1 cellular context compared by ENCODE assay signal in genomic region chr1:99599678-99600175, GRCh38.
TF ChIP-seq lines count a peak whose summit lies in the region.

No MANE protein-coding gene starts in this region.

TF ChIP-seq in K562, 482 proteins besides CTCF, POLR2A, EP300 and RAD21 (continued from another document and continues in another):
- no peak for TF ChIP-seq CTCFL (IDR thresholded peaks at IDR 0.05; ENCODE audit: borderline replicate concordance, insufficient read depth, low read depth, low read length, poor library complexity, severe bottlenecking)
- TF ChIP-seq BRCA1 (IDR thresholded peaks at IDR 0.05), result no peak
- TF ChIP-seq BRCA1 (CRISPR knock-in tag; IDR thresholded peaks at IDR 0.05), result no peak
- TF ChIP-seq MCM5 (IDR thresholded peaks at IDR 0.05; ENCODE audit: low read depth), result no peak
- no peak for TF ChIP-seq LCOR (CRISPR knock-in tag; IDR thresholded peaks at IDR 0.05)
- TF ChIP-seq ZNF217 (CRISPR knock-in tag; IDR thresholded peaks at IDR 0.05), result no peak
- TF ChIP-seq ZNF77 (CRISPR knock-in tag; IDR thresholded peaks at IDR 0.05), result no peak
- TF ChIP-seq ZNF512 (tag; IDR thresholded peaks at IDR 0.05), result no peak
- TF ChIP-seq MTF1 (CRISPR knock-in tag; IDR thresholded peaks at IDR 0.05; ENCODE audit: borderline replicate concordance), result no peak
- TF ChIP-seq RBM34 (IDR thresholded peaks at IDR 0.05; ENCODE audit: borderline replicate concordance, insufficient read depth, low read length), result no peak
- no peak for TF ChIP-seq ZNF695 (CRISPR knock-in tag; IDR thresholded peaks at IDR 0.05)
- no peak for TF ChIP-seq ZNF431 (CRISPR knock-in tag; IDR thresholded peaks at IDR 0.05)
- TF ChIP-seq, protein P1, sequence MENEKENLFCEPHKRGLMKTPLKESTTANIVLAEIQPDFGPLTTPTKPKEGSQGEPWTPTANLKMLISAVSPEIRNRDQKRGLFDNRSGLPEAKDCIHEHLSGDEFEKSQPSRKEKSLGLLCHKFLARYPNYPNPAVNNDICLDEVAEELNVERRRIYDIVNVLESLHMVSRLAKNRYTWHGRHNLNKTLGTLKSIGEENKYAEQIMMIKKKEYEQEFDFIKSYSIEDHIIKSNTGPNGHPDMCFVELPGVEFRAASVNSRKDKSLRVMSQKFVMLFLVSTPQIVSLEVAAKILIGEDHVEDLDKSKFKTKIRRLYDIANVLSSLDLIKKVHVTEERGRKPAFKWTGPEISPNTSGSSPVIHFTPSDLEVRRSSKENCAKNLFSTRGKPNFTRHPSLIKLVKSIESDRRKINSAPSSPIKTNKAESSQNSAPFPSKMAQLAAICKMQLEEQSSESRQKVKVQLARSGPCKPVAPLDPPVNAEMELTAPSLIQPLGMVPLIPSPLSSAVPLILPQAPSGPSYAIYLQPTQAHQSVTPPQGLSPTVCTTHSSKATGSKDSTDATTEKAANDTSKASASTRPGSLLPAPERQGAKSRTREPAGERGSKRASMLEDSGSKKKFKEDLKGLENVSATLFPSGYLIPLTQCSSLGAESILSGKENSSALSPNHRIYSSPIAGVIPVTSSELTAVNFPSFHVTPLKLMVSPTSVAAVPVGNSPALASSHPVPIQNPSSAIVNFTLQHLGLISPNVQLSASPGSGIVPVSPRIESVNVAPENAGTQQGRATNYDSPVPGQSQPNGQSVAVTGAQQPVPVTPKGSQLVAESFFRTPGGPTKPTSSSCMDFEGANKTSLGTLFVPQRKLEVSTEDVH (IDR thresholded peaks at IDR 0.05; ENCODE audit: low read depth, partially characterized antibody), result no peak
- TF ChIP-seq, protein P2, sequence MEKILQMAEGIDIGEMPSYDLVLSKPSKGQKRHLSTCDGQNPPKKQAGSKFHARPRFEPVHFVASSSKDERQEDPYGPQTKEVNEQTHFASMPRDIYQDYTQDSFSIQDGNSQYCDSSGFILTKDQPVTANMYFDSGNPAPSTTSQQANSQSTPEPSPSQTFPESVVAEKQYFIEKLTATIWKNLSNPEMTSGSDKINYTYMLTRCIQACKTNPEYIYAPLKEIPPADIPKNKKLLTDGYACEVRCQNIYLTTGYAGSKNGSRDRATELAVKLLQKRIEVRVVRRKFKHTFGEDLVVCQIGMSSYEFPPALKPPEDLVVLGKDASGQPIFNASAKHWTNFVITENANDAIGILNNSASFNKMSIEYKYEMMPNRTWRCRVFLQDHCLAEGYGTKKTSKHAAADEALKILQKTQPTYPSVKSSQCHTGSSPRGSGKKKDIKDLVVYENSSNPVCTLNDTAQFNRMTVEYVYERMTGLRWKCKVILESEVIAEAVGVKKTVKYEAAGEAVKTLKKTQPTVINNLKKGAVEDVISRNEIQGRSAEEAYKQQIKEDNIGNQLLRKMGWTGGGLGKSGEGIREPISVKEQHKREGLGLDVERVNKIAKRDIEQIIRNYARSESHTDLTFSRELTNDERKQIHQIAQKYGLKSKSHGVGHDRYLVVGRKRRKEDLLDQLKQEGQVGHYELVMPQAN (IDR thresholded peaks at IDR 0.05; ENCODE audit: borderline replicate concordance), result no peak
- TF ChIP-seq, protein P3, sequence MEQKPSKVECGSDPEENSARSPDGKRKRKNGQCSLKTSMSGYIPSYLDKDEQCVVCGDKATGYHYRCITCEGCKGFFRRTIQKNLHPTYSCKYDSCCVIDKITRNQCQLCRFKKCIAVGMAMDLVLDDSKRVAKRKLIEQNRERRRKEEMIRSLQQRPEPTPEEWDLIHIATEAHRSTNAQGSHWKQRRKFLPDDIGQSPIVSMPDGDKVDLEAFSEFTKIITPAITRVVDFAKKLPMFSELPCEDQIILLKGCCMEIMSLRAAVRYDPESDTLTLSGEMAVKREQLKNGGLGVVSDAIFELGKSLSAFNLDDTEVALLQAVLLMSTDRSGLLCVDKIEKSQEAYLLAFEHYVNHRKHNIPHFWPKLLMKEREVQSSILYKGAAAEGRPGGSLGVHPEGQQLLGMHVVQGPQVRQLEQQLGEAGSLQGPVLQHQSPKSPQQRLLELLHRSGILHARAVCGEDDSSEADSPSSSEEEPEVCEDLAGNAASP (IDR thresholded peaks at IDR 0.05), result peak; percentile 83
- peak; percentile 59; the same call in 1 of the 2 replicates for TF ChIP-seq KLF6 (CRISPR knock-in tag; IDR thresholded peaks at IDR 0.05; ENCODE audit: borderline replicate concordance)
- TF ChIP-seq, protein P4, sequence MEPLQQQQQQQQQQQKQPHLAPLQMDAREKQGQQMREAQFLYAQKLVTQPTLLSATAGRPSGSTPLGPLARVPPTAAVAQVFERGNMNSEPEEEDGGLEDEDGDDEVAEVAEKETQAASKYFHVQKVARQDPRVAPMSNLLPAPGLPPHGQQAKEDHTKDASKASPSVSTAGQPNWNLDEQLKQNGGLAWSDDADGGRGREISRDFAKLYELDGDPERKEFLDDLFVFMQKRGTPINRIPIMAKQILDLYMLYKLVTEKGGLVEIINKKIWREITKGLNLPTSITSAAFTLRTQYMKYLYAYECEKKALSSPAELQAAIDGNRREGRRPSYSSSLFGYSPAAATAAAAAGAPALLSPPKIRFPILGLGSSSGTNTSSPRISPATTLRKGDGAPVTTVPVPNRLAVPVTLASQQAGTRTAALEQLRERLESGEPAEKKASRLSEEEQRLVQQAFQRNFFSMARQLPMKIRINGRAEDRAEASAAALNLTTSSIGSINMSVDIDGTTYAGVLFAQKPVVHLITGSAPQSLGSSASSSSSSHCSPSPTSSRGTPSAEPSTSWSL (CRISPR knock-in tag; IDR thresholded peaks at IDR 0.05; ENCODE audit: borderline replicate concordance), result no peak
- TF ChIP-seq SMARCC2 (IDR thresholded peaks at IDR 0.05; ENCODE audit: low read depth), result peak; percentile 86; the same call in 1 of the 2 replicates
- no peak for TF ChIP-seq SNIP1 (IDR thresholded peaks at IDR 0.05; ENCODE audit: low read depth)
- TF ChIP-seq SRSF7 (optimal IDR thresholded peaks at IDR 0.05; ENCODE audit: low read depth, low read length), result no peak
- TF ChIP-seq CBFB (CRISPR knock-in tag; IDR thresholded peaks at IDR 0.05), result 0 out of 2 replicates have a peak, but pooled peaks have one; percentile 43
- TF ChIP-seq HDAC3 (IDR thresholded peaks at IDR 0.05; ENCODE audit: borderline replicate concordance, partially characterized antibody), result peak; percentile 71
- no peak for TF ChIP-seq ATF6 (CRISPR knock-in tag; IDR thresholded peaks at IDR 0.05)
- TF ChIP-seq ZNF239 (CRISPR knock-in tag; IDR thresholded peaks at IDR 0.05), result no peak; the same call in 1 of the 2 replicates
- TF ChIP-seq, protein P5, sequence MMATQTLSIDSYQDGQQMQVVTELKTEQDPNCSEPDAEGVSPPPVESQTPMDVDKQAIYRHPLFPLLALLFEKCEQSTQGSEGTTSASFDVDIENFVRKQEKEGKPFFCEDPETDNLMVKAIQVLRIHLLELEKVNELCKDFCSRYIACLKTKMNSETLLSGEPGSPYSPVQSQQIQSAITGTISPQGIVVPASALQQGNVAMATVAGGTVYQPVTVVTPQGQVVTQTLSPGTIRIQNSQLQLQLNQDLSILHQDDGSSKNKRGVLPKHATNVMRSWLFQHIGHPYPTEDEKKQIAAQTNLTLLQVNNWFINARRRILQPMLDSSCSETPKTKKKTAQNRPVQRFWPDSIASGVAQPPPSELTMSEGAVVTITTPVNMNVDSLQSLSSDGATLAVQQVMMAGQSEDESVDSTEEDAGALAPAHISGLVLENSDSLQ (IDR thresholded peaks at IDR 0.05), result peak; percentile 79
- no peak for TF ChIP-seq SIN3B (IDR thresholded peaks at IDR 0.05; ENCODE audit: low read depth)
- peak; percentile 96 for TF ChIP-seq JUN (IDR thresholded peaks at IDR 0.05; ENCODE audit: borderline replicate concordance, low read depth, low read length)
- 0 out of 2 replicates have a peak, but pooled peaks have one; percentile 33 for TF ChIP-seq JUN (CRISPR knock-in tag; IDR thresholded peaks at IDR 0.05; ENCODE audit: borderline replicate concordance)
- TF ChIP-seq, protein P6, sequence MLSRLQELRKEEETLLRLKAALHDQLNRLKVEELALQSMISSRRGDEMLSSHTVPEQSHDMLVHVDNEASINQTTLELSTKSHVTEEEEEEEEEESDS (CRISPR knock-in tag; IDR thresholded peaks at IDR 0.05), result no peak
- no peak for TF ChIP-seq ZNF584 (CRISPR knock-in tag; IDR thresholded peaks at IDR 0.05; ENCODE audit: low read depth)
- TF ChIP-seq ARID2 (IDR thresholded peaks at IDR 0.05), result no peak
- no peak for TF ChIP-seq GTF2A2 (tag; IDR thresholded peaks at IDR 0.05)
- TF ChIP-seq KLF16 (IDR thresholded peaks at IDR 0.05), result peak; percentile 73
- no peak for TF ChIP-seq ZNF324 (CRISPR knock-in tag; IDR thresholded peaks at IDR 0.05)
- TF ChIP-seq, protein P7, sequence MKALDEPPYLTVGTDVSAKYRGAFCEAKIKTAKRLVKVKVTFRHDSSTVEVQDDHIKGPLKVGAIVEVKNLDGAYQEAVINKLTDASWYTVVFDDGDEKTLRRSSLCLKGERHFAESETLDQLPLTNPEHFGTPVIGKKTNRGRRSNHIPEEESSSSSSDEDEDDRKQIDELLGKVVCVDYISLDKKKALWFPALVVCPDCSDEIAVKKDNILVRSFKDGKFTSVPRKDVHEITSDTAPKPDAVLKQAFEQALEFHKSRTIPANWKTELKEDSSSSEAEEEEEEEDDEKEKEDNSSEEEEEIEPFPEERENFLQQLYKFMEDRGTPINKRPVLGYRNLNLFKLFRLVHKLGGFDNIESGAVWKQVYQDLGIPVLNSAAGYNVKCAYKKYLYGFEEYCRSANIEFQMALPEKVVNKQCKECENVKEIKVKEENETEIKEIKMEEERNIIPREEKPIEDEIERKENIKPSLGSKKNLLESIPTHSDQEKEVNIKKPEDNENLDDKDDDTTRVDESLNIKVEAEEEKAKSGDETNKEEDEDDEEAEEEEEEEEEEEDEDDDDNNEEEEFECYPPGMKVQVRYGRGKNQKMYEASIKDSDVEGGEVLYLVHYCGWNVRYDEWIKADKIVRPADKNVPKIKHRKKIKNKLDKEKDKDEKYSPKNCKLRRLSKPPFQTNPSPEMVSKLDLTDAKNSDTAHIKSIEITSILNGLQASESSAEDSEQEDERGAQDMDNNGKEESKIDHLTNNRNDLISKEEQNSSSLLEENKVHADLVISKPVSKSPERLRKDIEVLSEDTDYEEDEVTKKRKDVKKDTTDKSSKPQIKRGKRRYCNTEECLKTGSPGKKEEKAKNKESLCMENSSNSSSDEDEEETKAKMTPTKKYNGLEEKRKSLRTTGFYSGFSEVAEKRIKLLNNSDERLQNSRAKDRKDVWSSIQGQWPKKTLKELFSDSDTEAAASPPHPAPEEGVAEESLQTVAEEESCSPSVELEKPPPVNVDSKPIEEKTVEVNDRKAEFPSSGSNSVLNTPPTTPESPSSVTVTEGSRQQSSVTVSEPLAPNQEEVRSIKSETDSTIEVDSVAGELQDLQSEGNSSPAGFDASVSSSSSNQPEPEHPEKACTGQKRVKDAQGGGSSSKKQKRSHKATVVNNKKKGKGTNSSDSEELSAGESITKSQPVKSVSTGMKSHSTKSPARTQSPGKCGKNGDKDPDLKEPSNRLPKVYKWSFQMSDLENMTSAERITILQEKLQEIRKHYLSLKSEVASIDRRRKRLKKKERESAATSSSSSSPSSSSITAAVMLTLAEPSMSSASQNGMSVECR (CRISPR knock-in tag; IDR thresholded peaks at IDR 0.05), result no peak
- peak in 1 of 2 experiments; percentile 25; a peak in 1 of 4 replicates for TF ChIP-seq NRF1 (conservative IDR thresholded peaks at IDR 0.05 in 1 of 2, IDR thresholded peaks at IDR 0.05 in 1 of 2)
- TF ChIP-seq MEF2A (IDR thresholded peaks at IDR 0.05; ENCODE audit: control insufficient read depth, low read depth, low read length), result no peak
- TF ChIP-seq CEBPB (tag; IDR thresholded peaks at IDR 0.05), result no peak
- no peak for TF ChIP-seq NFIX (CRISPR knock-in tag; IDR thresholded peaks at IDR 0.05; ENCODE audit: low read depth)
- TF ChIP-seq CBX2 (IDR thresholded peaks at IDR 0.05; ENCODE audit: insufficient read depth, low read length, poor library complexity, severe bottlenecking), result no peak
- TF ChIP-seq XRCC4 (IDR thresholded peaks at IDR 0.05; ENCODE audit: extremely low read depth, insufficient read depth, insufficient read length), result no peak
- no peak for TF ChIP-seq PCBP1 (IDR thresholded peaks at IDR 0.05; ENCODE audit: low read depth, low read length, poor library complexity, severe bottlenecking)
- no peak for TF ChIP-seq ETS2 (tag; IDR thresholded peaks at IDR 0.05; ENCODE audit: borderline replicate concordance, poor library complexity, severe bottlenecking)
